Comparison of ENCODE assay signal across 27 cellular contexts in the genomic region with DNA sequence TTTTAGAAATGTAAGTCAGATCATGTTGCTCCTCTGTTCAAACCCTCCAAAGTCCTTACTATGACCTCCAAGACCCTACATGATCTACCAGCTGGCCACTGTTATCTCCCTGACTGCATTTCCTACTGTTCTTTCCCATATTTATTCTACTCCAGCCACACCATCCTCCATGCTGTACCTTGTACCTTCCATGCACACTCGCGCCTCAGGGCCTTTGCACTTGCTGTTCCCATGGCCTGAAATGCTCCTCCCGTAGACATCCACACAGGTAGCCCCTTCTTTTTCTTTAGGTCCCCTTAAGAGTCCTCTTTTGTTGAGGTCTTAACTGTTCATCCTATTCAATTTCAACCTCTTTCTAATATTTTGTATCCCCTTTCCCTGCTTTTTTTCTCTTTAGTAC.
"Had no signal": no experiment of that assay in that cellular context is flagged by ENCODE, and none has a peak within 500 bp of the region (broad histone marks: within the 10 kb centered on the region; RNA-seq: fewer than 3 reads in every experiment).

No MANE protein-coding gene starts in this region.

- H3K27me3 ChIP-seq: brain microvascular endothelial cell, cardiac muscle cell, Peyer's patch, SJCRH30 had no signal

- H3K27me3 Mint-ChIP-seq: activated CD4-positive, alpha-beta memory T cell treated with anti-CD3 and anti-CD28 coated beads, Interleukin-2, amount 10 ng/mL, durations not matched to agents 7 days and 5 days; activated CD4-positive, alpha-beta T cell treated with anti-CD3 and anti-CD28 coated beads for 36 hours; activated naive CD4-positive, alpha-beta T cell treated with anti-CD3 and anti-CD28 coated beads, Interleukin-2, amount 50 U/mL, for 24 hours had no signal

- H3K36me3 Mint-ChIP-seq: activated naive CD4-positive, alpha-beta T cell treated with anti-CD3 and anti-CD28 coated beads, Interleukin-2, amount 50 U/mL, for 24 hours had no signal

- H3K27ac ChIP-seq: brain microvascular endothelial cell, cardiac muscle cell, Peyer's patch, RWPE1, SJCRH30, VCaP had no signal

- H3K9ac ChIP-seq: SK-N-SH had no signal

- FAIRE-seq: astrocyte had no signal

- H3K36me3 ChIP-seq: brain microvascular endothelial cell, cardiac muscle cell, SJCRH30 had no signal

- H3K4me2 ChIP-seq: SK-N-SH had no signal

- H3K4me3 ChIP-seq: cardiac muscle cell, Peyer's patch, SJCRH30 had no signal

- H3K4me3 Mint-ChIP-seq: activated CD4-positive, alpha-beta memory T cell treated with anti-CD3 and anti-CD28 coated beads, Interleukin-2, amount 10 ng/mL, durations not matched to agents 7 days and 5 days; activated CD4-positive, alpha-beta T cell treated with anti-CD3 and anti-CD28 coated beads for 36 hours; activated naive CD4-positive, alpha-beta T cell treated with anti-CD3 and anti-CD28 coated beads, Interleukin-2, amount 50 U/mL, for 24 hours had no signal

- ATAC-seq: activated CD4-positive, alpha-beta T cell treated with anti-CD3 and anti-CD28 coated beads for 36 hours had no signal

- H3K27ac Mint-ChIP-seq: activated CD4-positive, alpha-beta memory T cell treated with anti-CD3 and anti-CD28 coated beads, Interleukin-2, amount 10 ng/mL, durations not matched to agents 7 days and 5 days; activated CD4-positive, alpha-beta T cell treated with anti-CD3 and anti-CD28 coated beads for 36 hours; activated naive CD4-positive, alpha-beta T cell treated with anti-CD3 and anti-CD28 coated beads, Interleukin-2, amount 50 U/mL, for 24 hours; activated T-helper 2 cell treated with anti-CD3 and anti-CD28 coated beads, Interferon-gamma antibody, Interleukin-2, Interleukin-4, amounts not matched to agents 10 μg/mL and 5 μg/mL and 100 μg/mL, durations not matched to agents 14 hours and 24 hours and 36 hours had no signal

- H3K9me3 Mint-ChIP-seq: activated CD4-positive, alpha-beta memory T cell treated with anti-CD3 and anti-CD28 coated beads, Interleukin-2, amount 10 ng/mL, durations not matched to agents 7 days and 5 days; activated naive CD4-positive, alpha-beta T cell treated with anti-CD3 and anti-CD28 coated beads, Interleukin-2, amount 50 U/mL, for 24 hours; activated T-helper 2 cell treated with anti-CD3 and anti-CD28 coated beads, Interferon-gamma antibody, Interleukin-2, Interleukin-4, amounts not matched to agents 10 μg/mL and 5 μg/mL and 100 μg/mL, durations not matched to agents 14 hours and 24 hours and 36 hours had no signal

- H3K9me3 ChIP-seq: Peyer's patch, SJCRH30, SK-N-SH had no signal

- DNase-seq: activated CD4-positive, alpha-beta memory T cell treated with anti-CD3 and anti-CD28 coated beads, Interleukin-2, amount 10 ng/mL, durations not matched to agents 7 days and 5 days; activated CD4-positive, alpha-beta T cell treated with anti-CD3 and anti-CD28 coated beads for 36 hours; activated CD4-positive, alpha-beta T cell treated with anti-CD3 and anti-CD28 coated beads, Interleukin-2, amount 50 U/mL, for 1 hour; activated T-cell treated with anti-CD3 and anti-CD28 coated beads for 4 hours; activated T-cell treated with anti-CD3 and anti-CD28 coated beads, Interleukin-2, amount 50 U/mL, for 48 hours; amygdala; brain microvascular endothelial cell; KBM-7; MV-4-11; NCI-H1092 treated with DMSO at 0.1 percent for 48 hours; NCI-H1417 treated with DMSO at 0.1 percent for 48 hours; NCI-H1694; NCI-H2029; NCI-H2107; NCI-H2171 treated with DMSO at 0.1 percent for 48 hours; NCI-H510A treated with DMSO at 0.1 percent for 48 hours; NK-92 treated with Interleukin-12 subunit alpha and Interleukin-12 subunit beta, amount 100 ng/mL, for 24 hours; Peyer's patch; Right ventricle myocardium superior; SJCRH30; SK-N-SH had no signal
